ENCODE assay signal across 19 cellular contexts in genomic region chr5:139204196-139204595, GRCh38.
"Had no signal": no experiment of that assay in that cellular context is flagged by ENCODE, and none has a peak within 500 bp of the region (broad histone marks: within the 10 kb centered on the region; RNA-seq: fewer than 3 reads in every experiment).

No MANE protein-coding gene starts in this region.

- DNase-seq: activated CD4-positive, alpha-beta T cell treated with anti-CD3 and anti-CD28 coated beads for 1 hour; activated CD4-positive, alpha-beta T cell treated with anti-CD3 and anti-CD28 coated beads, Interleukin-2, amount 50 U/mL, for 48 hours; activated CD8-positive, alpha-beta memory T cell treated with anti-CD3 and anti-CD28 coated beads, Interleukin-2, amount 10 ng/mL, durations not matched to agents 7 days and 5 days; amygdala; body of pancreas; colonic mucosa; foreskin keratinocyte; islet precursor cell; lower lobe of right lung; natural killer cell; occipital lobe; retina; stimulated activated CD4-positive, alpha-beta T cell treated with anti-CD3 and anti-CD28 coated beads, Interleukin-12 subunit alpha, Interleukin-12 subunit beta, amount 100 ng/mL, for 4 hours; stimulated activated CD4-positive, alpha-beta T cell treated with anti-CD3 and anti-CD28 coated beads, Interleukin-1b, Interleukin-23, amount 100 ng/mL, for 48 hours; stimulated activated CD8-positive, alpha-beta memory T cell treated with anti-CD3 and anti-CD28 coated beads, Interleukin-4, amount 100 ng/mL, for 48 hours; stimulated activated naive CD4-positive, alpha-beta T cell treated with Interleukin-2 at 50 U/mL for 16 hours; T-helper 2 cell; WERI-Rb-1 had no signal

- ATAC-seq: activated CD8-positive, alpha-beta memory T cell treated with anti-CD3 and anti-CD28 coated beads, Interleukin-2, amount 10 ng/mL, durations not matched to agents 7 days and 5 days; body of pancreas; foreskin keratinocyte; lower lobe of right lung; natural killer cell had no signal

- H3K4me1 Mint-ChIP-seq: natural killer cell had no signal

- H3K36me3 Mint-ChIP-seq: activated CD8-positive, alpha-beta memory T cell treated with anti-CD3 and anti-CD28 coated beads, Interleukin-2, amount 10 ng/mL, durations not matched to agents 7 days and 5 days; activated naive CD8-positive, alpha-beta T cell; natural killer cell had no signal

- H3K27me3 Mint-ChIP-seq: activated CD8-positive, alpha-beta memory T cell treated with anti-CD3 and anti-CD28 coated beads, Interleukin-2, amount 10 ng/mL, durations not matched to agents 7 days and 5 days had no signal

- H3K4me3 Mint-ChIP-seq: activated CD8-positive, alpha-beta memory T cell treated with anti-CD3 and anti-CD28 coated beads, Interleukin-2, amount 10 ng/mL, durations not matched to agents 7 days and 5 days; activated naive CD8-positive, alpha-beta T cell; natural killer cell had no signal

- H3K9me3 Mint-ChIP-seq: natural killer cell had no signal

- H3K27ac Mint-ChIP-seq: activated CD8-positive, alpha-beta memory T cell treated with anti-CD3 and anti-CD28 coated beads, Interleukin-2, amount 10 ng/mL, durations not matched to agents 7 days and 5 days; activated naive CD8-positive, alpha-beta T cell; natural killer cell had no signal
